ENCODE assay signal across 2 cellular contexts in genomic region chr15:71142780-71143179, GRCh38.
TF ChIP-seq lines count a peak whose summit lies in the region.

No MANE protein-coding gene starts in this region.

TF ChIP-seq in liver, 16 proteins besides CTCF, POLR2A, EP300 and RAD21 (continued from another document):
- TF ChIP-seq, protein P1, sequence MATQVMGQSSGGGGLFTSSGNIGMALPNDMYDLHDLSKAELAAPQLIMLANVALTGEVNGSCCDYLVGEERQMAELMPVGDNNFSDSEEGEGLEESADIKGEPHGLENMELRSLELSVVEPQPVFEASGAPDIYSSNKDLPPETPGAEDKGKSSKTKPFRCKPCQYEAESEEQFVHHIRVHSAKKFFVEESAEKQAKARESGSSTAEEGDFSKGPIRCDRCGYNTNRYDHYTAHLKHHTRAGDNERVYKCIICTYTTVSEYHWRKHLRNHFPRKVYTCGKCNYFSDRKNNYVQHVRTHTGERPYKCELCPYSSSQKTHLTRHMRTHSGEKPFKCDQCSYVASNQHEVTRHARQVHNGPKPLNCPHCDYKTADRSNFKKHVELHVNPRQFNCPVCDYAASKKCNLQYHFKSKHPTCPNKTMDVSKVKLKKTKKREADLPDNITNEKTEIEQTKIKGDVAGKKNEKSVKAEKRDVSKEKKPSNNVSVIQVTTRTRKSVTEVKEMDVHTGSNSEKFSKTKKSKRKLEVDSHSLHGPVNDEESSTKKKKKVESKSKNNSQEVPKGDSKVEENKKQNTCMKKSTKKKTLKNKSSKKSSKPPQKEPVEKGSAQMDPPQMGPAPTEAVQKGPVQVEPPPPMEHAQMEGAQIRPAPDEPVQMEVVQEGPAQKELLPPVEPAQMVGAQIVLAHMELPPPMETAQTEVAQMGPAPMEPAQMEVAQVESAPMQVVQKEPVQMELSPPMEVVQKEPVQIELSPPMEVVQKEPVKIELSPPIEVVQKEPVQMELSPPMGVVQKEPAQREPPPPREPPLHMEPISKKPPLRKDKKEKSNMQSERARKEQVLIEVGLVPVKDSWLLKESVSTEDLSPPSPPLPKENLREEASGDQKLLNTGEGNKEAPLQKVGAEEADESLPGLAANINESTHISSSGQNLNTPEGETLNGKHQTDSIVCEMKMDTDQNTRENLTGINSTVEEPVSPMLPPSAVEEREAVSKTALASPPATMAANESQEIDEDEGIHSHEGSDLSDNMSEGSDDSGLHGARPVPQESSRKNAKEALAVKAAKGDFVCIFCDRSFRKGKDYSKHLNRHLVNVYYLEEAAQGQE (IDR thresholded peaks at IDR 0.05) = no peak
- TF ChIP-seq MAX (IDR thresholded peaks at IDR 0.05) (no peak), SP1 (IDR thresholded peaks at IDR 0.05) (no peak), FOXA1 (IDR thresholded peaks at IDR 0.05) (no peak), FOXA2 (IDR thresholded peaks at IDR 0.05) (no peak), YY1 (IDR thresholded peaks at IDR 0.05) (no peak), RXRA (IDR thresholded peaks at IDR 0.05) (no peak), JUND (IDR thresholded peaks at IDR 0.05) (no peak), ZBTB33 (IDR thresholded peaks at IDR 0.05) (no peak), HNF4G (IDR thresholded peaks at IDR 0.05) (no peak), TAF1 (conservative IDR thresholded peaks at IDR 0.05) (no peak)

TF ChIP-seq in HepG2, 621 proteins besides CTCF, POLR2A, EP300 and RAD21 (continued from another document):
- TF ChIP-seq ZNF362 (CRISPR knock-in tag; IDR thresholded peaks at IDR 0.05; ENCODE audit: borderline replicate concordance) (no peak), ZMYM4 (CRISPR knock-in tag; IDR thresholded peaks at IDR 0.05) (no peak), ZNF816 (CRISPR knock-in tag; IDR thresholded peaks at IDR 0.05; ENCODE audit: borderline replicate concordance) (no peak), ZNF704 (CRISPR knock-in tag; IDR thresholded peaks at IDR 0.05; ENCODE audit: borderline replicate concordance) (no peak), NFYB (CRISPR knock-in tag; IDR thresholded peaks at IDR 0.05) (no peak), ZNF737 (CRISPR knock-in tag; IDR thresholded peaks at IDR 0.05; ENCODE audit: borderline replicate concordance) (no peak)
